In genomic region chr2:20179755-20180594, GRCh38 we compare ENCODE assay signal across 1 cellular context.
TF ChIP-seq lines count a peak whose summit lies in the region.

No MANE protein-coding gene starts in this region.

TF ChIP-seq in A549, 52 proteins besides CTCF, POLR2A, EP300 and RAD21 (continued from another document):
- TF ChIP-seq, protein P1, sequence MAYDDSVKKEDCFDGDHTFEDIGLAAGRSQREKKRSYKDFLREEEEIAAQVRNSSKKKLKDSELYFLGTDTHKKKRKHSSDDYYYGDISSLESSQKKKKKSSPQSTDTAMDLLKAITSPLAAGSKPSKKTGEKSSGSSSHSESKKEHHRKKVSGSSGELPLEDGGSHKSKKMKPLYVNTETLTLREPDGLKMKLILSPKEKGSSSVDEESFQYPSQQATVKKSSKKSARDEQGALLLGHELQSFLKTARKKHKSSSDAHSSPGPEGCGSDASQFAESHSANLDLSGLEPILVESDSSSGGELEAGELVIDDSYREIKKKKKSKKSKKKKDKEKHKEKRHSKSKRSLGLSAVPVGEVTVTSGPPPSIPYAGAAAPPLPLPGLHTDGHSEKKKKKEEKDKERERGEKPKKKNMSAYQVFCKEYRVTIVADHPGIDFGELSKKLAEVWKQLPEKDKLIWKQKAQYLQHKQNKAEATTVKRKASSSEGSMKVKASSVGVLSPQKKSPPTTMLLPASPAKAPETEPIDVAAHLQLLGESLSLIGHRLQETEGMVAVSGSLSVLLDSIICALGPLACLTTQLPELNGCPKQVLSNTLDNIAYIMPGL (CRISPR knock-in tag; IDR thresholded peaks at IDR 0.05; ENCODE audit: borderline replicate concordance), result no peak
- TF ChIP-seq ZNF302 (CRISPR knock-in tag; IDR thresholded peaks at IDR 0.05), result no peak
- no peak for TF ChIP-seq NFE2L2 (conservative IDR thresholded peaks at IDR 0.05; ENCODE audit: low read length)
- no peak for TF ChIP-seq MAZ (IDR thresholded peaks at IDR 0.05; ENCODE audit: borderline replicate concordance, low read depth, low read length)
- TF ChIP-seq TFCP2L1 (CRISPR knock-in tag; IDR thresholded peaks at IDR 0.05), result no peak
- TF ChIP-seq ZC3H11A (IDR thresholded peaks at IDR 0.05), result no peak
- no peak for TF ChIP-seq RNF2 (IDR thresholded peaks at IDR 0.05; ENCODE audit: borderline replicate concordance, low read depth)
- TF ChIP-seq ELK1 (IDR thresholded peaks at IDR 0.05; ENCODE audit: low read depth, low read length), result no peak
- no peak for TF ChIP-seq SREBF2 (IDR thresholded peaks at IDR 0.05)
- TF ChIP-seq HDAC2 (IDR thresholded peaks at IDR 0.05), result no peak
- peak; percentile 74 for TF ChIP-seq MAX (IDR thresholded peaks at IDR 0.05)
- TF ChIP-seq KDM5A (IDR thresholded peaks at IDR 0.05), result no peak
- no peak for TF ChIP-seq FOSL2 (IDR thresholded peaks at IDR 0.05)
- peak; percentile 79 for TF ChIP-seq FOSL2 (CRISPR knock-in tag; IDR thresholded peaks at IDR 0.05)
- no peak for TF ChIP-seq CBX2 (IDR thresholded peaks at IDR 0.05; ENCODE audit: borderline replicate concordance, low read depth)
- 0 out of 2 replicates have a peak, but pooled peaks have one; percentile 31 for TF ChIP-seq HOXB5 (CRISPR knock-in tag; IDR thresholded peaks at IDR 0.05)
- no peak for TF ChIP-seq FOXS1 (CRISPR knock-in tag; IDR thresholded peaks at IDR 0.05)
- peak; percentile 82; the same call in 1 of the 2 replicates for TF ChIP-seq ATOH8 (CRISPR knock-in tag; IDR thresholded peaks at IDR 0.05; ENCODE audit: low read depth)
- no peak for TF ChIP-seq HEYL (CRISPR knock-in tag; IDR thresholded peaks at IDR 0.05)
- no peak for TF ChIP-seq CBX8 (IDR thresholded peaks at IDR 0.05)
- no peak for TF ChIP-seq RCOR1 (IDR thresholded peaks at IDR 0.05; ENCODE audit: low read depth, low read length)
- TF ChIP-seq BHLHE40 (IDR thresholded peaks at IDR 0.05; ENCODE audit: low read depth, low read length), result no peak
- TF ChIP-seq KDM1A (IDR thresholded peaks at IDR 0.05; ENCODE audit: low read depth), result no peak
- TF ChIP-seq EHF (CRISPR knock-in tag; IDR thresholded peaks at IDR 0.05), result 0 out of 2 replicates have a peak, but pooled peaks have one; percentile 67
- peak; percentile 79 to 93 for TF ChIP-seq JUN (IDR thresholded peaks at IDR 0.05)
- no peak for TF ChIP-seq ESRRA (IDR thresholded peaks at IDR 0.05; ENCODE audit: borderline replicate concordance, low read length)
- no peak for TF ChIP-seq USF2 (IDR thresholded peaks at IDR 0.05)
- TF ChIP-seq, protein P2, sequence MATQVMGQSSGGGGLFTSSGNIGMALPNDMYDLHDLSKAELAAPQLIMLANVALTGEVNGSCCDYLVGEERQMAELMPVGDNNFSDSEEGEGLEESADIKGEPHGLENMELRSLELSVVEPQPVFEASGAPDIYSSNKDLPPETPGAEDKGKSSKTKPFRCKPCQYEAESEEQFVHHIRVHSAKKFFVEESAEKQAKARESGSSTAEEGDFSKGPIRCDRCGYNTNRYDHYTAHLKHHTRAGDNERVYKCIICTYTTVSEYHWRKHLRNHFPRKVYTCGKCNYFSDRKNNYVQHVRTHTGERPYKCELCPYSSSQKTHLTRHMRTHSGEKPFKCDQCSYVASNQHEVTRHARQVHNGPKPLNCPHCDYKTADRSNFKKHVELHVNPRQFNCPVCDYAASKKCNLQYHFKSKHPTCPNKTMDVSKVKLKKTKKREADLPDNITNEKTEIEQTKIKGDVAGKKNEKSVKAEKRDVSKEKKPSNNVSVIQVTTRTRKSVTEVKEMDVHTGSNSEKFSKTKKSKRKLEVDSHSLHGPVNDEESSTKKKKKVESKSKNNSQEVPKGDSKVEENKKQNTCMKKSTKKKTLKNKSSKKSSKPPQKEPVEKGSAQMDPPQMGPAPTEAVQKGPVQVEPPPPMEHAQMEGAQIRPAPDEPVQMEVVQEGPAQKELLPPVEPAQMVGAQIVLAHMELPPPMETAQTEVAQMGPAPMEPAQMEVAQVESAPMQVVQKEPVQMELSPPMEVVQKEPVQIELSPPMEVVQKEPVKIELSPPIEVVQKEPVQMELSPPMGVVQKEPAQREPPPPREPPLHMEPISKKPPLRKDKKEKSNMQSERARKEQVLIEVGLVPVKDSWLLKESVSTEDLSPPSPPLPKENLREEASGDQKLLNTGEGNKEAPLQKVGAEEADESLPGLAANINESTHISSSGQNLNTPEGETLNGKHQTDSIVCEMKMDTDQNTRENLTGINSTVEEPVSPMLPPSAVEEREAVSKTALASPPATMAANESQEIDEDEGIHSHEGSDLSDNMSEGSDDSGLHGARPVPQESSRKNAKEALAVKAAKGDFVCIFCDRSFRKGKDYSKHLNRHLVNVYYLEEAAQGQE (IDR thresholded peaks at IDR 0.05), result no peak
- TF ChIP-seq POLR2AphosphoS2 (conservative IDR thresholded peaks at IDR 0.05; ENCODE audit: low read length), result no peak
- TF ChIP-seq NR3C1 (IDR thresholded peaks at IDR 0.05), result no peak
- TF ChIP-seq FOSB (CRISPR knock-in tag; IDR thresholded peaks at IDR 0.05), result no peak
- no peak for TF ChIP-seq CHD2 (IDR thresholded peaks at IDR 0.05; ENCODE audit: low read length, partially characterized antibody)
- TF ChIP-seq MAFK (IDR thresholded peaks at IDR 0.05; ENCODE audit: partially characterized antibody), result no peak
- TF ChIP-seq, protein P3, sequence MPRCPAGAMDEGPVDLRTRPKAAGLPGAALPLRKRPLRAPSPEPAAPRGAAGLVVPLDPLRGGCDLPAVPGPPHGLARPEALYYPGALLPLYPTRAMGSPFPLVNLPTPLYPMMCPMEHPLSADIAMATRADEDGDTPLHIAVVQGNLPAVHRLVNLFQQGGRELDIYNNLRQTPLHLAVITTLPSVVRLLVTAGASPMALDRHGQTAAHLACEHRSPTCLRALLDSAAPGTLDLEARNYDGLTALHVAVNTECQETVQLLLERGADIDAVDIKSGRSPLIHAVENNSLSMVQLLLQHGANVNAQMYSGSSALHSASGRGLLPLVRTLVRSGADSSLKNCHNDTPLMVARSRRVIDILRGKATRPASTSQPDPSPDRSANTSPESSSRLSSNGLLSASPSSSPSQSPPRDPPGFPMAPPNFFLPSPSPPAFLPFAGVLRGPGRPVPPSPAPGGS (IDR thresholded peaks at IDR 0.05), result peak; percentile 36; the same call in 1 of the 3 replicates
- TF ChIP-seq EHMT2 (IDR thresholded peaks at IDR 0.05; ENCODE audit: low read depth), result no peak
- 0 out of 2 replicates have a peak, but pooled peaks have one; percentile 31 for TF ChIP-seq JUNB (IDR thresholded peaks at IDR 0.05)
- TF ChIP-seq RARB (CRISPR knock-in tag; IDR thresholded peaks at IDR 0.05), result 0 out of 2 replicates have a peak, but pooled peaks have one; percentile 24
- peak; percentile 28; the same call in 1 of the 2 replicates for TF ChIP-seq GATA3 (IDR thresholded peaks at IDR 0.05; ENCODE audit: borderline replicate concordance)
- no peak for TF ChIP-seq ZSCAN20 (CRISPR knock-in tag; IDR thresholded peaks at IDR 0.05)
- TF ChIP-seq HOXB13 (CRISPR knock-in tag; IDR thresholded peaks at IDR 0.05; ENCODE audit: low read depth), result no peak
- no peak for TF ChIP-seq NPAS2 (CRISPR knock-in tag; IDR thresholded peaks at IDR 0.05; ENCODE audit: borderline replicate concordance)
- 0 out of 2 replicates have a peak, but pooled peaks have one; percentile 9 for TF ChIP-seq PBX3 (IDR thresholded peaks at IDR 0.05)
- 0 out of 2 replicates have a peak, but pooled peaks have one; percentile 64 for TF ChIP-seq TP53 (CRISPR knock-in tag; IDR thresholded peaks at IDR 0.05)
- TF ChIP-seq MYC (IDR thresholded peaks at IDR 0.05; ENCODE audit: borderline replicate concordance, low read length), result peak; percentile 48; the same call in 1 of the 2 replicates
- TF ChIP-seq SMC3 (IDR thresholded peaks at IDR 0.05), result peak; percentile 65
- TF ChIP-seq RFX5 (IDR thresholded peaks at IDR 0.05), result no peak
- TF ChIP-seq PHF8 (IDR thresholded peaks at IDR 0.05; ENCODE audit: borderline replicate concordance, low read depth), result no peak
- TF ChIP-seq, protein P4, sequence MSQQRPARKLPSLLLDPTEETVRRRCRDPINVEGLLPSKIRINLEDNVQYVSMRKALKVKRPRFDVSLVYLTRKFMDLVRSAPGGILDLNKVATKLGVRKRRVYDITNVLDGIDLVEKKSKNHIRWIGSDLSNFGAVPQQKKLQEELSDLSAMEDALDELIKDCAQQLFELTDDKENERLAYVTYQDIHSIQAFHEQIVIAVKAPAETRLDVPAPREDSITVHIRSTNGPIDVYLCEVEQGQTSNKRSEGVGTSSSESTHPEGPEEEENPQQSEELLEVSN (IDR thresholded peaks at IDR 0.05; ENCODE audit: borderline replicate concordance, low read depth), result peak; percentile 34
